ENCODE assay signal across 11 cellular contexts in the genomic region with DNA sequence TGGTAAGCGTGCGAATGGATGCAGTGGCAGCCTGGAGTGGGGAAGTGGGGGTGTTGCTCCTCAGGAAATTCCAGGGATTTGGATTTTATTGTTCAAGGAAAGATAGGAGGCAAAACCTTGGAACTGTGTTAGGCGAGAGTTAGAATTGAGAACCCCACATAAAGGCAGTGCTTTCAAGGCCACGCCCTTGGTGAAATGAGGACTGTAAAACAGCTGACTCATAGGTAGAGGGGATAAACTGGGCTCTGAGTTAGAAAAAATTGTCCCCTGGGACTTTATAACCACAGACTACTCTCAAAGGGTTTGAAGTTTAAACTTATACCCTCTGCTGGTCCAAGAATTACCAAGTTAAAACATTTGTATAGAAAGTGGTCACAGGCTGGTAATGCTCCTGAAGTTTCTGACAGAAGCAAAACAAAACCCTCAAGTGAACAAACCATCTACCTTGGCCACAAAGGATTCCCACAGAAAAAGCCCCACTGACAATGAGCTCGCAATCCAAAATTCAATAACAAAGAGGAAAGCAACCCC.
DNase-seq lines count a peak whose midpoint lies in the region; ATAC-seq, FAIRE-seq and TF ChIP-seq lines count a peak whose summit lies in the region.
"Had no signal": no experiment of that assay in that cellular context is flagged by ENCODE, and none has a peak within 500 bp of the region (broad histone marks: within the 10 kb centered on the region; RNA-seq: fewer than 3 reads in every experiment).

No MANE protein-coding gene starts in this region.

- peaks cover 6 to 7% of the 10 kb centered on the region in 2 donors for H3K27me3 Mint-ChIP-seq in natural killer cell treated with Interleukin-12 subunit alpha and Interleukin-12 subunit beta and Interleukin-15 and Interleukin-18, amount 100 ng/mL, for 72 hours
- H3K27me3 Mint-ChIP-seq in natural killer cell (ENCODE audit: low read depth in 2 of 2): no peaks in the 10 kb centered on the region
- H3K27me3 Mint-ChIP-seq in T-helper 2 cell treated with Interferon-gamma antibody and Interleukin-4, amounts not matched to agents 5 μg/mL and 100 μg/mL, for 36 hours (ENCODE audit: low read depth): no peaks in the 10 kb centered on the region

- no peak for DNase-seq in natural killer cell treated with Interleukin-12 subunit alpha and Interleukin-12 subunit beta and Interleukin-15 and Interleukin-18, amount 100 ng/mL, for 72 hours (ENCODE audit: low spot score)
- DNase-seq in natural killer cell: no peak
- DNase-seq in T1000 (lab: John Stamatoyannopoulos, UW): peak; percentile 44
- no peak for DNase-seq in D721Med (ENCODE audit: insufficient read length, low spot score)
- DNase-seq in effector memory CD4-positive, alpha-beta T cell: no peak
- no peak for DNase-seq in thyroid gland
- no peak for DNase-seq in T-helper 2 cell treated with Interferon-gamma antibody and Interleukin-4, amounts not matched to agents 5 μg/mL and 100 μg/mL, for 36 hours (ENCODE audit: low spot score)
- DNase-seq: activated naive CD4-positive, alpha-beta T cell; NCI-H526 treated with DMSO at 0.1 percent for 48 hours; psoas muscle had no signal

- 91 to 92% methylated on average over 5 of the region's 5 CpGs for WGBS in thyroid gland, 2 donors

- H3K36me3 Mint-ChIP-seq in natural killer cell treated with Interleukin-12 subunit alpha and Interleukin-12 subunit beta and Interleukin-15 and Interleukin-18, amount 100 ng/mL, for 72 hours: peaks cover 1% of the 10 kb centered on the region
- H3K36me3 Mint-ChIP-seq in natural killer cell: no peaks in the 10 kb centered on the region
- H3K36me3 Mint-ChIP-seq in T-helper 2 cell treated with Interferon-gamma antibody and Interleukin-4, amounts not matched to agents 5 μg/mL and 100 μg/mL, for 36 hours (ENCODE audit: low read depth): no peaks in the 10 kb centered on the region

- no peaks in the 10 kb centered on the region for H3K36me3 ChIP-seq in effector memory CD4-positive, alpha-beta T cell (ENCODE audit: control insufficient read depth, insufficient read depth, low read length)
- no peaks in the 10 kb centered on the region for H3K36me3 ChIP-seq in thyroid gland

- H3K27me3 ChIP-seq in effector memory CD4-positive, alpha-beta T cell (replicated peaks; ENCODE audit: control insufficient read depth, insufficient read depth, low read length, poor library complexity, severe bottlenecking): no peaks in the 10 kb centered on the region
- no peaks in the 10 kb centered on the region for H3K27me3 ChIP-seq in thyroid gland

- ATAC-seq in natural killer cell treated with Interleukin-12 subunit alpha and Interleukin-12 subunit beta and Interleukin-15 and Interleukin-18, amount 100 ng/mL, for 72 hours: peak in 1 of 2 donors; percentile 23
- ATAC-seq in natural killer cell (no peak), HG02885 (IDR thresholded peaks at IDR 0.05; ENCODE audit: poor library complexity, unreplicated experiment) (peak; percentile 56)
- ATAC-seq: psoas muscle had no signal

- TF ChIP-seq POLR2A in thyroid gland (IDR thresholded peaks at IDR 0.05): no peak

- H3K4me1 Mint-ChIP-seq in natural killer cell treated with Interleukin-12 subunit alpha and Interleukin-12 subunit beta and Interleukin-15 and Interleukin-18, amount 100 ng/mL, for 72 hours (ENCODE audit: low read depth in 2 of 2): peaks cover 11 to 12% of the 10 kb centered on the region in 2 donors
- peaks cover 24 to 44% of the 10 kb centered on the region in 2 donors for H3K4me1 Mint-ChIP-seq in natural killer cell
- no peaks in the 10 kb centered on the region for H3K4me1 Mint-ChIP-seq in T-helper 2 cell treated with Interferon-gamma antibody and Interleukin-4, amounts not matched to agents 5 μg/mL and 100 μg/mL, for 36 hours (ENCODE audit: low read depth)

- H3K27ac Mint-ChIP-seq in natural killer cell treated with Interleukin-12 subunit alpha and Interleukin-12 subunit beta and Interleukin-15 and Interleukin-18, amount 100 ng/mL, for 72 hours: peak overlapping the region in 1 of 2 donors; percentile 1
- H3K27ac Mint-ChIP-seq in natural killer cell: peak overlapping the region in 1 of 2 donors; percentile 87
- H3K27ac Mint-ChIP-seq in T-helper 2 cell treated with Interferon-gamma antibody and Interleukin-4, amounts not matched to agents 5 μg/mL and 100 μg/mL, for 36 hours: no peak overlapping the region

- no peak overlapping the region for H3K27ac ChIP-seq in effector memory CD4-positive, alpha-beta T cell (ENCODE audit: insufficient read depth, low read length, poor library complexity, severe bottlenecking)
- H3K27ac ChIP-seq in thyroid gland: no peak overlapping the region
- H3K27ac ChIP-seq: psoas muscle had no signal

- H3K4me3 Mint-ChIP-seq in natural killer cell treated with Interleukin-12 subunit alpha and Interleukin-12 subunit beta and Interleukin-15 and Interleukin-18, amount 100 ng/mL, for 72 hours: peak overlapping the region; percentile 11
- no peak overlapping the region for H3K4me3 Mint-ChIP-seq in natural killer cell
- no peak overlapping the region for H3K4me3 Mint-ChIP-seq in T-helper 2 cell treated with Interferon-gamma antibody and Interleukin-4, amounts not matched to agents 5 μg/mL and 100 μg/mL, for 36 hours

- TF ChIP-seq CTCF in natural killer cell (IDR thresholded peaks at IDR 0.05): no peak
- TF ChIP-seq CTCF in D721Med (IDR thresholded peaks at IDR 0.05; ENCODE audit: insufficient read depth, missing control alignments): no peak
- no peak for TF ChIP-seq CTCF in thyroid gland (IDR thresholded peaks at IDR 0.05)

- intact Hi-C loops in natural killer cell (cut with micrococcal nuclease) (no loop called here), thyroid gland (cut with DNase I) (no loop called here)

- H3K4me1 ChIP-seq in effector memory CD4-positive, alpha-beta T cell (ENCODE audit: control insufficient read depth, insufficient read depth, low read length, poor library complexity, severe bottlenecking): no peaks in the 10 kb centered on the region
- H3K4me1 ChIP-seq in thyroid gland: peaks cover 0 to 12% of the 10 kb centered on the region in 2 donors
- H3K4me1 ChIP-seq: psoas muscle had no signal

- H3K4me3 ChIP-seq in effector memory CD4-positive, alpha-beta T cell (ENCODE audit: insufficient read depth, low read depth, low read length, poor library complexity, severe bottlenecking): no peak overlapping the region
- no peak overlapping the region for H3K4me3 ChIP-seq in thyroid gland (replicated peaks in 1 of 3)
- H3K4me3 ChIP-seq: psoas muscle had no signal

- no peak for FAIRE-seq in D721Med (lab: Jason Lieb, UNC)

- H3K9me3 Mint-ChIP-seq in natural killer cell treated with Interleukin-12 subunit alpha and Interleukin-12 subunit beta and Interleukin-15 and Interleukin-18, amount 100 ng/mL, for 72 hours: no peaks in the 10 kb centered on the region
- H3K9me3 Mint-ChIP-seq in natural killer cell: no peaks in the 10 kb centered on the region
- H3K9me3 Mint-ChIP-seq in T-helper 2 cell treated with Interferon-gamma antibody and Interleukin-4, amounts not matched to agents 5 μg/mL and 100 μg/mL, for 36 hours: no peaks in the 10 kb centered on the region

- no peaks in the 10 kb centered on the region for H3K9me3 ChIP-seq in effector memory CD4-positive, alpha-beta T cell (ENCODE audit: control insufficient read depth, low read length)
- no peaks in the 10 kb centered on the region for H3K9me3 ChIP-seq in thyroid gland
- H3K9me3 ChIP-seq: psoas muscle had no signal
